ENCODE assay signal across 1 cellular context in the genomic region with DNA sequence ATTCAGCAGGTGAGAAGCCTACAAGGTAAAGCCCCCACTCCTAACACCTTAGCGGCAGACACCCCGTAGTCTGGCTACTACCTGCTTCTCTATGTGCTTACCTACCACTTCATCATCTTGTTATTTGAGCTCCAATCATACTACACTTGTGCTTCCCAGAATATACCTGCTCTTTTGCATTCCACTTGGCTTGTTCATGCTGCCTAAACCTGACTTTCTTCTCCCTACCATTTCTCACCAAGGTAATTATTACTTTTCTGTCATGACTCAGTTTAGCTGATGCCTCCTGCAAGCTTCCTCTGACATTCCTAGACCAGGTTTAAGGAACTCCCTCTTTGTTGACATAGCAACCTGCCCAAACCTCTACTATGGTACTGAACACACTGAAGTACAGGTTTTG.
TF ChIP-seq lines count a peak whose summit lies in the region.

No MANE protein-coding gene starts in this region.

TF ChIP-seq in HepG2, 621 proteins besides CTCF, POLR2A, EP300 and RAD21:
- TF ChIP-seq, protein P1, sequence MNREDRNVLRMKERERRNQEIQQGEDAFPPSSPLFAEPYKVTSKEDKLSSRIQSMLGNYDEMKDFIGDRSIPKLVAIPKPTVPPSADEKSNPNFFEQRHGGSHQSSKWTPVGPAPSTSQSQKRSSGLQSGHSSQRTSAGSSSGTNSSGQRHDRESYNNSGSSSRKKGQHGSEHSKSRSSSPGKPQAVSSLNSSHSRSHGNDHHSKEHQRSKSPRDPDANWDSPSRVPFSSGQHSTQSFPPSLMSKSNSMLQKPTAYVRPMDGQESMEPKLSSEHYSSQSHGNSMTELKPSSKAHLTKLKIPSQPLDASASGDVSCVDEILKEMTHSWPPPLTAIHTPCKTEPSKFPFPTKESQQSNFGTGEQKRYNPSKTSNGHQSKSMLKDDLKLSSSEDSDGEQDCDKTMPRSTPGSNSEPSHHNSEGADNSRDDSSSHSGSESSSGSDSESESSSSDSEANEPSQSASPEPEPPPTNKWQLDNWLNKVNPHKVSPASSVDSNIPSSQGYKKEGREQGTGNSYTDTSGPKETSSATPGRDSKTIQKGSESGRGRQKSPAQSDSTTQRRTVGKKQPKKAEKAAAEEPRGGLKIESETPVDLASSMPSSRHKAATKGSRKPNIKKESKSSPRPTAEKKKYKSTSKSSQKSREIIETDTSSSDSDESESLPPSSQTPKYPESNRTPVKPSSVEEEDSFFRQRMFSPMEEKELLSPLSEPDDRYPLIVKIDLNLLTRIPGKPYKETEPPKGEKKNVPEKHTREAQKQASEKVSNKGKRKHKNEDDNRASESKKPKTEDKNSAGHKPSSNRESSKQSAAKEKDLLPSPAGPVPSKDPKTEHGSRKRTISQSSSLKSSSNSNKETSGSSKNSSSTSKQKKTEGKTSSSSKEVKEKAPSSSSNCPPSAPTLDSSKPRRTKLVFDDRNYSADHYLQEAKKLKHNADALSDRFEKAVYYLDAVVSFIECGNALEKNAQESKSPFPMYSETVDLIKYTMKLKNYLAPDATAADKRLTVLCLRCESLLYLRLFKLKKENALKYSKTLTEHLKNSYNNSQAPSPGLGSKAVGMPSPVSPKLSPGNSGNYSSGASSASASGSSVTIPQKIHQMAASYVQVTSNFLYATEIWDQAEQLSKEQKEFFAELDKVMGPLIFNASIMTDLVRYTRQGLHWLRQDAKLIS (CRISPR knock-in tag; IDR thresholded peaks at IDR 0.05) = no peak
- no peak for TF ChIP-seq ZNF878 (CRISPR knock-in tag; IDR thresholded peaks at IDR 0.05)
- TF ChIP-seq ISX (CRISPR knock-in tag; conservative IDR thresholded peaks at IDR 0.05) = no peak
- TF ChIP-seq, protein P2, sequence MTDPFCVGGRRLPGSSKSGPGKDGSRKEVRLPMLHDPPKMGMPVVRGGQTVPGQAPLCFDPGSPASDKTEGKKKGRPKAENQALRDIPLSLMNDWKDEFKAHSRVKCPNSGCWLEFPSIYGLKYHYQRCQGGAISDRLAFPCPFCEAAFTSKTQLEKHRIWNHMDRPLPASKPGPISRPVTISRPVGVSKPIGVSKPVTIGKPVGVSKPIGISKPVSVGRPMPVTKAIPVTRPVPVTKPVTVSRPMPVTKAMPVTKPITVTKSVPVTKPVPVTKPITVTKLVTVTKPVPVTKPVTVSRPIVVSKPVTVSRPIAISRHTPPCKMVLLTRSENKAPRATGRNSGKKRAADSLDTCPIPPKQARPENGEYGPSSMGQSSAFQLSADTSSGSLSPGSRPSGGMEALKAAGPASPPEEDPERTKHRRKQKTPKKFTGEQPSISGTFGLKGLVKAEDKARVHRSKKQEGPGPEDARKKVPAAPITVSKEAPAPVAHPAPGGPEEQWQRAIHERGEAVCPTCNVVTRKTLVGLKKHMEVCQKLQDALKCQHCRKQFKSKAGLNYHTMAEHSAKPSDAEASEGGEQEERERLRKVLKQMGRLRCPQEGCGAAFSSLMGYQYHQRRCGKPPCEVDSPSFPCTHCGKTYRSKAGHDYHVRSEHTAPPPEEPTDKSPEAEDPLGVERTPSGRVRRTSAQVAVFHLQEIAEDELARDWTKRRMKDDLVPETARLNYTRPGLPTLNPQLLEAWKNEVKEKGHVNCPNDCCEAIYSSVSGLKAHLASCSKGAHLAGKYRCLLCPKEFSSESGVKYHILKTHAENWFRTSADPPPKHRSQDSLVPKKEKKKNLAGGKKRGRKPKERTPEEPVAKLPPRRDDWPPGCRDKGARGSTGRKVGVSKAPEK (CRISPR knock-in tag; IDR thresholded peaks at IDR 0.05; ENCODE audit: borderline replicate concordance) = no peak
- no peak for TF ChIP-seq MEIS1 (CRISPR knock-in tag; IDR thresholded peaks at IDR 0.05; ENCODE audit: borderline replicate concordance)
